ENCODE assay signal across 12 cellular contexts in genomic region chr9:18706648-18707047, GRCh38.
"Had no signal": no experiment of that assay in that cellular context is flagged by ENCODE, and none has a peak within 500 bp of the region (broad histone marks: within the 10 kb centered on the region; RNA-seq: fewer than 3 reads in every experiment).

No MANE protein-coding gene starts in this region.

- H3K27me3 Mint-ChIP-seq: activated naive CD8-positive, alpha-beta T cell treated with anti-CD3 and anti-CD28 coated beads, Interleukin-2, amount 10 ng/mL, durations not matched to agents 7 days and 5 days had no signal

- H3K4me3 Mint-ChIP-seq: activated CD4-positive, alpha-beta memory T cell treated with anti-CD3 and anti-CD28 coated beads for 36 hours; activated naive CD8-positive, alpha-beta T cell treated with anti-CD3 and anti-CD28 coated beads, Interleukin-2, amount 10 ng/mL, durations not matched to agents 7 days and 5 days; activated T-cell treated with anti-CD3 and anti-CD28 coated beads, Interleukin-2, amount 50 U/mL, for 72 hours had no signal

- H3K27ac Mint-ChIP-seq: activated CD4-positive, alpha-beta memory T cell treated with anti-CD3 and anti-CD28 coated beads for 36 hours; activated naive CD8-positive, alpha-beta T cell treated with anti-CD3 and anti-CD28 coated beads, Interleukin-2, amount 10 ng/mL, durations not matched to agents 7 days and 5 days; activated T-cell treated with anti-CD3 and anti-CD28 coated beads, Interleukin-2, amount 50 U/mL, for 72 hours had no signal

- H3K9me3 ChIP-seq: gastroesophageal sphincter, stomach had no signal

- DNase-seq: activated CD4-positive, alpha-beta memory T cell treated with anti-CD3 and anti-CD28 coated beads for 36 hours; activated CD4-positive, alpha-beta T cell treated with anti-CD3 and anti-CD28 coated beads for 1 hour; activated naive CD8-positive, alpha-beta T cell treated with anti-CD3 and anti-CD28 coated beads, Interleukin-2, amount 10 ng/mL, durations not matched to agents 7 days and 5 days; activated T-cell treated with anti-CD3 and anti-CD28 coated beads, Interleukin-2, amount 50 U/mL, for 72 hours; kidney; occipital lobe; stimulated activated CD4-positive, alpha-beta T cell treated with anti-CD3 and anti-CD28 coated beads, Interleukin-15, amount 100 ng/mL, for 24 hours; stimulated activated CD4-positive, alpha-beta T cell treated with anti-CD3 and anti-CD28 coated beads, Interleukin-4, amount 100 ng/mL, for 24 hours; stomach; SW 1271 had no signal

- ATAC-seq: activated T-cell treated with anti-CD3 and anti-CD28 coated beads, Interleukin-2, amount 50 U/mL, for 72 hours had no signal

- H3K27me3 ChIP-seq: cardiac muscle cell, gastroesophageal sphincter, stomach had no signal

- H3K4me1 Mint-ChIP-seq: activated naive CD8-positive, alpha-beta T cell treated with anti-CD3 and anti-CD28 coated beads, Interleukin-2, amount 10 ng/mL, durations not matched to agents 7 days and 5 days had no signal

- H3K27ac ChIP-seq: cardiac muscle cell had no signal

- H3K4me3 ChIP-seq: cardiac muscle cell, gastroesophageal sphincter had no signal

- H3K36me3 ChIP-seq: cardiac muscle cell, stomach had no signal

- H3K36me3 Mint-ChIP-seq: activated CD4-positive, alpha-beta memory T cell treated with anti-CD3 and anti-CD28 coated beads for 36 hours; activated naive CD8-positive, alpha-beta T cell treated with anti-CD3 and anti-CD28 coated beads, Interleukin-2, amount 10 ng/mL, durations not matched to agents 7 days and 5 days had no signal
